ENCODE assay signal across 1 cellular context in genomic region chr1:241624925-241625324, GRCh38.
TF ChIP-seq lines count a peak whose summit lies in the region.

No MANE protein-coding gene starts in this region.

TF ChIP-seq in HEK293, 187 proteins besides CTCF, POLR2A, EP300 and RAD21 (continued from another document):
- TF ChIP-seq ZNF398 (tag by site-specific recombination; IDR thresholded peaks at IDR 0.05) (no peak), ZNF585B (tag by site-specific recombination; IDR thresholded peaks at IDR 0.05) (no peak)
